Comparison of ENCODE assay signal across 26 cellular contexts in genomic region chr22:19147193-19147780, GRCh38. TPM values are rescaled to one million over a fixed set of nuclear protein-coding genes. Genes with fewer than 3 reads are reported as not detected.
"Had no signal": no experiment of that assay in that cellular context is flagged by ENCODE, and none has a peak within 500 bp of the region (broad histone marks: within the 10 kb centered on the region; RNA-seq: fewer than 3 reads in every experiment).

No MANE protein-coding gene starts in this region.

- H3K9me3 ChIP-seq: ascending aorta, heart left ventricle, tibial artery, vagina had no signal

- DNase-seq: activated CD4-positive, alpha-beta T cell treated with anti-CD3 and anti-CD28 coated beads, Interleukin-2, amount 50 U/mL, for 4 hours; activated CD4-positive, CD25-positive, alpha-beta regulatory T cell treated with anti-CD3 and anti-CD28 coated beads, Interleukin-2, amount 50 U/mL, for 72 hours; activated naive CD4-positive, alpha-beta T cell; activated naive CD8-positive, alpha-beta T cell treated with anti-CD3 and anti-CD28 coated beads, Interleukin-2, amount 50 U/mL, for 24 hours; activated T-cell treated with anti-CD3 and anti-CD28 coated beads for 4 hours; effector memory CD4-positive, alpha-beta T cell; foreskin melanocyte; heart left ventricle; naive B cell; stimulated activated CD4-positive, alpha-beta T cell treated with anti-CD3 and anti-CD28 coated beads, Interleukin-12 subunit alpha, Interleukin-12 subunit beta, amount 100 ng/mL, for 4 hours; stimulated activated CD4-positive, alpha-beta T cell treated with anti-CD3 and anti-CD28 coated beads, Interleukin-2, amount 100 ng/mL, for 48 hours; T-helper 9 cell; tibial artery had no signal

- H3K27ac Mint-ChIP-seq: activated naive CD8-positive, alpha-beta T cell treated with anti-CD3 and anti-CD28 coated beads, Interleukin-2, amount 50 U/mL, for 24 hours; dendritic cell treated with granulocyte-macrophage colony-stimulating factor and Interleukin-4, amounts not matched to agents 40 ng/mL and 50 ng/mL, for 4 days; naive B cell; stimulated activated memory B cell treated with anti-CD40 and anti-IgM and Interleukin-4, amounts not matched to agents 10 μg/mL and 1 μg/mL and 100 μg/mL, for 72 hours had no signal

- H3K4me3 Mint-ChIP-seq: activated naive CD8-positive, alpha-beta T cell treated with anti-CD3 and anti-CD28 coated beads, Interleukin-2, amount 50 U/mL, for 24 hours; dendritic cell treated with granulocyte-macrophage colony-stimulating factor and Interleukin-4, amounts not matched to agents 40 ng/mL and 50 ng/mL, for 4 days; stimulated activated memory B cell treated with anti-CD40 and anti-IgM and Interleukin-4, amounts not matched to agents 10 μg/mL and 1 μg/mL and 100 μg/mL, for 72 hours had no signal

- H3K27ac ChIP-seq: ascending aorta, epithelial cell of prostate, heart left ventricle, parathyroid adenoma, tibial artery, vagina had no signal

- H2AFZ ChIP-seq: parathyroid adenoma had no signal

- H3K4me1 ChIP-seq: parathyroid adenoma had no signal

- H3K9me3 Mint-ChIP-seq: activated naive CD8-positive, alpha-beta T cell treated with anti-CD3 and anti-CD28 coated beads, Interleukin-2, amount 50 U/mL, for 24 hours; dendritic cell treated with granulocyte-macrophage colony-stimulating factor and Interleukin-4, amounts not matched to agents 40 ng/mL and 50 ng/mL, for 4 days had no signal

- ATAC-seq: activated naive CD8-positive, alpha-beta T cell treated with anti-CD3 and anti-CD28 coated beads, Interleukin-2, amount 50 U/mL, for 24 hours; heart left ventricle; left lobe of liver; stimulated activated memory B cell treated with anti-CD40 and anti-IgM and Interleukin-4, amounts not matched to agents 10 μg/mL and 1 μg/mL and 100 μg/mL, for 72 hours had no signal

- H3K4me3 ChIP-seq: ascending aorta, heart left ventricle, tibial artery, vagina had no signal

- H3K9ac ChIP-seq: parathyroid adenoma had no signal

RNA-seq across cellular contexts. Expression of gene GSC2, which starts 2.8 kb away (rescaled TPM):
- total RNA-seq: ascending aorta, bronchial epithelial cell, cerebellum, fibroblast of lung, heart left ventricle, left lobe of liver, lung microvascular endothelial cell, mononuclear cell, vagina had no signal
- polyA plus RNA-seq: fibroblast of lung, heart left ventricle, keratinocyte had no signal

RNA-seq across cellular contexts. Expression of gene TSSK2, which starts 16.2 kb away (rescaled TPM):
- total RNA-seq: ascending aorta, bronchial epithelial cell, cerebellum, fibroblast of lung, left lobe of liver, lung microvascular endothelial cell, vagina had no signal
- polyA plus RNA-seq: fibroblast of lung, keratinocyte had no signal
